12 cellular contexts compared by ENCODE assay signal in genomic region chr1:116460748-116461376, GRCh38.
DNase-seq lines count a peak whose midpoint lies in the region; ATAC-seq and TF ChIP-seq lines count a peak whose summit lies in the region.
"Had no signal": no experiment of that assay in that cellular context is flagged by ENCODE, and none has a peak within 500 bp of the region (broad histone marks: within the 10 kb centered on the region; RNA-seq: fewer than 3 reads in every experiment).

No MANE protein-coding gene starts in this region.

- no peaks in the 10 kb centered on the region for H3K79me2 ChIP-seq in Karpas-422 (ENCODE audit: low read length)

- peaks cover 32% of the 10 kb centered on the region for H3K4me1 ChIP-seq in Karpas-422 (ENCODE audit: low read length)
- H3K4me1 ChIP-seq: BLaER1 treated with 17β-estradiol and CSF1 and Interleukin-3, amounts not matched to agents 10 nM and 100 nM had no signal

- no peaks in the 10 kb centered on the region for H3K9me3 Mint-ChIP-seq in nephron progenitor cell
- H3K9me3 Mint-ChIP-seq in type B pancreatic cell, result no peaks in the 10 kb centered on the region
- H3K9me3 Mint-ChIP-seq in glutamatergic neuron (ENCODE audit: unreplicated experiment), result peaks cover 6% of the 10 kb centered on the region
- H3K9me3 Mint-ChIP-seq: CD8-positive, alpha-beta T cell had no signal

- H3K9me3 ChIP-seq in Karpas-422 (ENCODE audit: low read length), result no peaks in the 10 kb centered on the region

- no peaks in the 10 kb centered on the region for H3K9me2 ChIP-seq in Karpas-422 (replicated peaks; ENCODE audit: insufficient read depth, low read length)

- no peak for TF ChIP-seq CTCF in nephron progenitor cell (IDR thresholded peaks at IDR 0.05)
- TF ChIP-seq CTCF in type B pancreatic cell (conservative IDR thresholded peaks at IDR 0.05), result no peak
- no peak for TF ChIP-seq CTCF in glutamatergic neuron (IDR thresholded peaks at IDR 0.05; ENCODE audit: partially characterized antibody, unreplicated experiment)

- no peaks in the 10 kb centered on the region for H3K27me3 ChIP-seq in Karpas-422 (ENCODE audit: low read length)
- H3K27me3 ChIP-seq: BLaER1 treated with 17β-estradiol and CSF1 and Interleukin-3, amounts not matched to agents 10 nM and 100 nM had no signal

- no peaks in the 10 kb centered on the region for H3K36me3 ChIP-seq in Karpas-422 (ENCODE audit: insufficient read depth, low read length)

- no peak overlapping the region for H3K27ac ChIP-seq in Karpas-422 (ENCODE audit: low read length)
- H3K27ac ChIP-seq: BLaER1 treated with 17β-estradiol and CSF1 and Interleukin-3, amounts not matched to agents 10 nM and 100 nM; GM23248 had no signal

- H2AFZ ChIP-seq in Karpas-422 (ENCODE audit: low read length), result peak overlapping the region; percentile 27; the same call in 1 of the 2 replicates
- H2AFZ ChIP-seq: GM23248 had no signal

- peak overlapping the region; percentile 49 for H3K27ac Mint-ChIP-seq in nephron progenitor cell
- no peak overlapping the region for H3K27ac Mint-ChIP-seq in type B pancreatic cell
- H3K27ac Mint-ChIP-seq in glutamatergic neuron (ENCODE audit: unreplicated experiment), result no peak overlapping the region
- H3K27ac Mint-ChIP-seq: B cell; CD8-positive, alpha-beta T cell had no signal

- ATAC-seq in left lobe of liver, result peak; percentile 92
- ATAC-seq: CD8-positive, alpha-beta T cell had no signal

- peaks cover 30% of the 10 kb centered on the region for H3K4me1 Mint-ChIP-seq in nephron progenitor cell
- H3K4me1 Mint-ChIP-seq in type B pancreatic cell (ENCODE audit: unreplicated experiment), result no peaks in the 10 kb centered on the region
- peaks cover 20% of the 10 kb centered on the region for H3K4me1 Mint-ChIP-seq in glutamatergic neuron (ENCODE audit: low read depth, unreplicated experiment)
- H3K4me1 Mint-ChIP-seq: B cell had no signal

- H3K4me3 ChIP-seq in Karpas-422 (ENCODE audit: low read length), result no peak overlapping the region
- H3K4me3 ChIP-seq: BLaER1 treated with 17β-estradiol and CSF1 and Interleukin-3, amounts not matched to agents 10 nM and 100 nM; GM23248 had no signal

- H3K27me3 Mint-ChIP-seq in nephron progenitor cell (ENCODE audit: low read depth, poor library complexity) (peaks cover 4% of the 10 kb centered on the region), type B pancreatic cell (no peaks in the 10 kb centered on the region), glutamatergic neuron (ENCODE audit: unreplicated experiment) (peaks cover 7% of the 10 kb centered on the region)

- H3K9ac ChIP-seq in Karpas-422 (ENCODE audit: low read length), result peak overlapping the region; percentile 10; the same call in 1 of the 2 replicates
- H3K9ac ChIP-seq: BLaER1 treated with 17β-estradiol and CSF1 and Interleukin-3, amounts not matched to agents 10 nM and 100 nM; GM23248 had no signal

- H3K4me3 Mint-ChIP-seq in nephron progenitor cell, result no peak overlapping the region
- H3K4me3 Mint-ChIP-seq in type B pancreatic cell, result no peak overlapping the region
- H3K4me3 Mint-ChIP-seq in glutamatergic neuron (ENCODE audit: unreplicated experiment), result no peak overlapping the region
- H3K4me3 Mint-ChIP-seq: B cell; CD8-positive, alpha-beta T cell had no signal

- no peak overlapping the region for H3K4me2 ChIP-seq in Karpas-422 (ENCODE audit: low read depth, low read length, poor library complexity, severe bottlenecking)
- H3K4me2 ChIP-seq: BLaER1 treated with 17β-estradiol and CSF1 and Interleukin-3, amounts not matched to agents 10 nM and 100 nM had no signal

- DNase-seq in Karpas-422 (no peak), left lobe of liver (ENCODE audit: low spot score) (peak; percentile 60), nephron progenitor cell (no peak), type B pancreatic cell (ENCODE audit: extremely low spot score, unreplicated experiment) (peak; percentile 45), cerebellum (ENCODE audit: low spot score) (no peak), glutamatergic neuron (no peak)
- DNase-seq: Calu3; CD8-positive, alpha-beta T cell; GM23248; HCEC 1CT had no signal

- no peaks in the 10 kb centered on the region for H4K20me1 ChIP-seq in Karpas-422 (ENCODE audit: insufficient read depth, low read depth, low read length)
- H4K20me1 ChIP-seq: BLaER1 treated with 17β-estradiol and CSF1 and Interleukin-3, amounts not matched to agents 10 nM and 100 nM had no signal

- H3K36me3 Mint-ChIP-seq in nephron progenitor cell (ENCODE audit: low read depth) (no peaks in the 10 kb centered on the region), type B pancreatic cell (no peaks in the 10 kb centered on the region), glutamatergic neuron (ENCODE audit: unreplicated experiment) (no peaks in the 10 kb centered on the region)
- H3K36me3 Mint-ChIP-seq: CD8-positive, alpha-beta T cell had no signal

Comparison
In these comparisons a context has a peak if more than half of its experiments do, and no peak if none do; other contexts are left out.
1. DNase-seq: peak in left lobe of liver (single experiment) and type B pancreatic cell (single experiment); none in Karpas-422 (single experiment), nephron progenitor cell (single experiment), cerebellum (single experiment) and glutamatergic neuron (single experiment).